In genomic region chr1:61208815-61209214, GRCh38 we compare ENCODE assay signal across 17 cellular contexts.
"Had no signal": no experiment of that assay in that cellular context is flagged by ENCODE, and none has a peak within 500 bp of the region (broad histone marks: within the 10 kb centered on the region; RNA-seq: fewer than 3 reads in every experiment).

No MANE protein-coding gene starts in this region.

- H3K4me1 ChIP-seq: upper lobe of right lung had no signal

- ATAC-seq: esophagus mucosa, upper lobe of right lung had no signal

- H3K36me3 Mint-ChIP-seq: naive B cell had no signal

- H3K27me3 ChIP-seq: heart right ventricle, stomach, tibial nerve, upper lobe of right lung, vagina had no signal

- H3K9me3 Mint-ChIP-seq: naive B cell, nephron progenitor cell had no signal

- H3K9me3 ChIP-seq: stomach, tibial nerve, upper lobe of right lung, vagina had no signal

- H3K4me1 Mint-ChIP-seq: naive B cell, nephron progenitor cell had no signal

- H3K27ac Mint-ChIP-seq: nephron progenitor cell had no signal

- DNase-seq: effector CD4-positive, alpha-beta T cell; heart right ventricle; islet precursor cell; mesenchymal stem cell; naive B cell; nephron progenitor cell; posterior cingulate gyrus; small intestine; stimulated activated CD4-positive, alpha-beta T cell treated with anti-CD3 and anti-CD28 coated beads, Interleukin-12 subunit alpha, Interleukin-12 subunit beta, amount 100 ng/mL, for 4 hours; stimulated activated naive CD4-positive, alpha-beta T cell; stomach; upper lobe of right lung had no signal

- H3K4me3 Mint-ChIP-seq: naive B cell, nephron progenitor cell had no signal

- H3K27ac ChIP-seq: coronary artery, stomach, upper lobe of right lung, vagina had no signal

- H3K4me3 ChIP-seq: coronary artery, heart right ventricle, lung, stomach, tibial nerve, upper lobe of right lung, vagina had no signal

- H3K36me3 ChIP-seq: heart right ventricle, stomach, tibial nerve, upper lobe of right lung, vagina had no signal
